Comparison of ENCODE assay signal across 18 cellular contexts in the genomic region with DNA sequence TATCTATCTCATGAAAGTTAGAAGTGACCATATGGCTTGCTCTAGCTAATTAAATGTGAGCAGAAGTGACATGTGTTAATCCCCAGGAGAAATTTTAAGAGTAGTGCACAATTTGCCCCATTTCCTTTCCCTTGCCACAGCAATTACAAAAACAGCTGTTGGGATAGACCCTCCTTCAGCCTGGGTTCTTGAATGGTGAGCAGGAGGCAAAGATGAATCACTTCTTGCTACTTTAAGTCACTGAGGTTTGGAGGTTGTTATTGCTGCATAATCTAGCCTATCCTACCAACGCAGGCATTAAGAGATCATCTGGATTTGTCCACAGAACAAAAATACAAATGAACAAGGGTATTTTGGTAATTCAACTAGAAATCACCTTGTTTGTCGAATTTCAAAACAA.
"Had no signal": no experiment of that assay in that cellular context is flagged by ENCODE, and none has a peak within 500 bp of the region (broad histone marks: within the 10 kb centered on the region; RNA-seq: fewer than 3 reads in every experiment).

No MANE protein-coding gene starts in this region.

- DNase-seq: activated CD4-positive, alpha-beta T cell treated with anti-CD3 and anti-CD28 coated beads, Interleukin-2, amount 10 ng/mL, durations not matched to agents 24 days and 14 days; activated CD8-positive, alpha-beta T cell treated with anti-CD3 and anti-CD28 coated beads for 36 hours; activated gamma-delta T cell treated with Interleukin-2 at 50 U/mL for 16 hours; colonic mucosa; dorsolateral prefrontal cortex; effector memory CD8-positive, alpha-beta T cell; foreskin melanocyte; hippocampal formation; left ventricle myocardium inferior; pancreas; psoas muscle; stimulated activated CD4-positive, alpha-beta T cell treated with anti-CD3 and anti-CD28 coated beads, Interleukin-4, amount 100 ng/mL, for 24 hours; stimulated activated naive CD8-positive, alpha-beta T cell treated with anti-CD3 and anti-CD28 coated beads, Interleukin-15, Interleukin-2, amounts not matched to agents 100 U/mL and 50 U/mL, for 24 hours; T1000; upper lobe of left lung had no signal

- ATAC-seq: activated CD4-positive, CD25-positive, alpha-beta regulatory T cell treated with anti-CD3 and anti-CD28 coated beads, Interleukin-2, amount 50 U/mL, for 24 hours; activated CD8-positive, alpha-beta T cell treated with anti-CD3 and anti-CD28 coated beads for 36 hours; activated naive CD4-positive, alpha-beta T cell treated with anti-CD3 and anti-CD28 coated beads, Interleukin-2, amount 50 U/mL, for 72 hours; effector memory CD8-positive, alpha-beta T cell; esophagus mucosa; pancreas; psoas muscle; stimulated activated naive CD8-positive, alpha-beta T cell treated with anti-CD3 and anti-CD28 coated beads, Interleukin-15, Interleukin-2, amounts not matched to agents 100 U/mL and 50 U/mL, for 24 hours had no signal
